In the genomic region with DNA sequence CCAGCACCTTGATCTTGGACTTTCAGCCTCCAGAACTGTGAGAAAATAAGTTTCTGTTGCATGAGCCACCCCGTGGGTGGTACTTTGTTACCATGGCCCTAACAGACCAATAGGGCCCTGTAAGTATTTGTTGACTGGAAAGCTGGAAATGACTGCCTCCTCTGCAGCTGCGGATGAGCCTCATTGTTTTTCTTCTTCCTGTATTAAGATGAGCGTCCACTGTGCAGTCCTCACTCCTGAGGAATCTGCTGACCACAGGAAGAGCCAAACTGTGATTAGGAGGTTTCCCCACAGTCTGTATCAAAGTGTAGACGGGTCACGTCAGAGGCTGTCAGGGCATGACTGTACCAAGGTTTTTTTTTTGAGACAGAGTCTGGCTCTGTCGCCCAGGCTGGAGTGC, we compare ENCODE assay signal across 18 cellular contexts. TPM values are rescaled to one million over a fixed set of nuclear protein-coding genes. Genes with fewer than 3 reads are reported as not detected.
A peak's percentile ranks its signal among the peaks of the same experiment; 100 is the strongest.
DNase-seq lines count a peak whose midpoint lies in the region; ATAC-seq and TF ChIP-seq lines count a peak whose summit lies in the region.
"Had no signal": no experiment of that assay in that cellular context is flagged by ENCODE, and none has a peak within 500 bp of the region (broad histone marks: within the 10 kb centered on the region; RNA-seq: fewer than 3 reads in every experiment).

No MANE protein-coding gene starts in this region.

- peaks cover 22% of the 10 kb centered on the region for H3K36me3 Mint-ChIP-seq in activated naive CD4-positive, alpha-beta T cell treated with anti-CD3 and anti-CD28 coated beads, Interleukin-2, amount 10 ng/mL, durations not matched to agents 7 days and 5 days
- H3K36me3 Mint-ChIP-seq in stimulated activated naive B cell treated with anti-CD40 and anti-IgM and Interleukin-4, amounts not matched to agents 10 μg/mL and 1 μg/mL and 100 μg/mL, for 72 hours, result peaks cover 4 to 11% of the 10 kb centered on the region in 2 donors
- H3K36me3 Mint-ChIP-seq in CD14-positive monocyte, result no peaks in the 10 kb centered on the region

- no peaks in the 10 kb centered on the region for H3K9me3 ChIP-seq in lower lobe of right lung
- H3K9me3 ChIP-seq: neutrophil, SJSA1, transverse colon had no signal

- no peaks in the 10 kb centered on the region for H3K36me3 ChIP-seq in lower lobe of right lung
- H3K36me3 ChIP-seq: neutrophil, SJSA1, transverse colon had no signal

- no peak overlapping the region for H3K4me3 Mint-ChIP-seq in activated naive CD4-positive, alpha-beta T cell treated with anti-CD3 and anti-CD28 coated beads, Interleukin-2, amount 10 ng/mL, durations not matched to agents 7 days and 5 days
- no peak overlapping the region for H3K4me3 Mint-ChIP-seq in stimulated activated naive B cell treated with anti-CD40 and anti-IgM and Interleukin-4, amounts not matched to agents 10 μg/mL and 1 μg/mL and 100 μg/mL, for 72 hours
- no peak overlapping the region for H3K4me3 Mint-ChIP-seq in CD14-positive monocyte
- H3K4me3 Mint-ChIP-seq: activated naive CD4-positive, alpha-beta T cell treated with anti-CD3 and anti-CD28 coated beads, Interleukin-2, amount 50 U/mL, for 24 hours; stimulated activated effector memory CD8-positive, alpha-beta T cell treated with anti-CD3 and anti-CD28 coated beads, Interleukin-12 subunit alpha, Interleukin-12 subunit beta, amount 100 ng/mL, for 72 hours had no signal

- H3K4me1 ChIP-seq in lower lobe of right lung, result peaks cover 58% of the 10 kb centered on the region
- H3K4me1 ChIP-seq: foreskin keratinocyte had no signal

- peaks cover 35% of the 10 kb centered on the region for H3K27me3 Mint-ChIP-seq in activated naive CD4-positive, alpha-beta T cell treated with anti-CD3 and anti-CD28 coated beads, Interleukin-2, amount 10 ng/mL, durations not matched to agents 7 days and 5 days
- no peaks in the 10 kb centered on the region for H3K27me3 Mint-ChIP-seq in stimulated activated naive B cell treated with anti-CD40 and anti-IgM and Interleukin-4, amounts not matched to agents 10 μg/mL and 1 μg/mL and 100 μg/mL, for 72 hours
- H3K27me3 Mint-ChIP-seq in CD14-positive monocyte (ENCODE audit: low read depth in 3 of 3), result peaks cover 19 to 49% (median 36%) of the 10 kb centered on the region in 3 donors
- H3K27me3 Mint-ChIP-seq: activated naive CD4-positive, alpha-beta T cell treated with anti-CD3 and anti-CD28 coated beads, Interleukin-2, amount 50 U/mL, for 24 hours had no signal

- peaks cover 75% of the 10 kb centered on the region for H3K4me1 Mint-ChIP-seq in activated naive CD4-positive, alpha-beta T cell treated with anti-CD3 and anti-CD28 coated beads, Interleukin-2, amount 10 ng/mL, durations not matched to agents 7 days and 5 days
- peaks cover 37 to 55% of the 10 kb centered on the region in 2 donors for H3K4me1 Mint-ChIP-seq in stimulated activated naive B cell treated with anti-CD40 and anti-IgM and Interleukin-4, amounts not matched to agents 10 μg/mL and 1 μg/mL and 100 μg/mL, for 72 hours
- peaks cover 28% of the 10 kb centered on the region for H3K4me1 Mint-ChIP-seq in CD14-positive monocyte

- TF ChIP-seq CTCF in lower lobe of right lung (IDR thresholded peaks at IDR 0.05), result no peak
- TF ChIP-seq CTCF in CD14-positive monocyte (IDR thresholded peaks at IDR 0.05), result no peak

- H3K27me3 ChIP-seq in lower lobe of right lung (ENCODE audit: low read depth), result no peaks in the 10 kb centered on the region
- H3K27me3 ChIP-seq: neutrophil, SJSA1, transverse colon had no signal

- CTCF ChIA-PET in activated naive CD4-positive, alpha-beta T cell treated with anti-CD3 and anti-CD28 coated beads, Interleukin-2, amount 10 ng/mL, durations not matched to agents 7 days and 5 days (lab: Charles Lee), result interaction anchor here (1.6 kb wide), 1 partner anchor 9 kb away, joined by 6 read pairs; no protein-coding TSS in a partner anchor

- no peak overlapping the region for H3K4me3 ChIP-seq in lower lobe of right lung
- H3K4me3 ChIP-seq: SJSA1, transverse colon had no signal

- ATAC-seq in esophagus mucosa, result peak; percentile 19
- peak; percentile 11 to 12 for ATAC-seq in lower lobe of right lung
- ATAC-seq in stimulated activated naive B cell treated with anti-CD40 and anti-IgM and Interleukin-4, amounts not matched to agents 10 μg/mL and 1 μg/mL and 100 μg/mL, for 72 hours (replicated peaks), result no peak
- ATAC-seq: foreskin keratinocyte; stimulated activated effector memory CD8-positive, alpha-beta T cell treated with anti-CD3 and anti-CD28 coated beads, Interleukin-12 subunit alpha, Interleukin-12 subunit beta, amount 100 ng/mL, for 72 hours had no signal

- DNase-seq in activated naive CD4-positive, alpha-beta T cell treated with anti-CD3 and anti-CD28 coated beads, Interleukin-2, amount 10 ng/mL, durations not matched to agents 7 days and 5 days, result peak; percentile 12
- DNase-seq in activated naive CD4-positive, alpha-beta T cell treated with anti-CD3 and anti-CD28 coated beads, Interleukin-2, amount 50 U/mL, for 16 hours, result no peak
- DNase-seq in lower lobe of right lung (no peak), CD14-positive monocyte (ENCODE audit: low spot score) (no peak), NCI-H1092 (lab: John Stamatoyannopoulos, UW) (no peak)
- no peak for DNase-seq in stimulated activated naive B cell treated with anti-CD40 and anti-IgM and Interleukin-4, amounts not matched to agents 10 μg/mL and 1 μg/mL and 100 μg/mL, for 72 hours
- DNase-seq in stimulated activated naive CD4-positive, alpha-beta T cell (lab: John Stamatoyannopoulos, UW), result no peak
- DNase-seq: activated CD4-positive, alpha-beta T cell treated with anti-CD3 and anti-CD28 coated beads for 4 hours; DMS153; foreskin keratinocyte; NCI-H2081 treated with DMSO at 0.1 percent for 48 hours; T-helper 9 cell; transverse colon had no signal

- intact Hi-C loops in lower lobe of right lung (cut with DNase I) (no loop called here), CD14-positive monocyte (cut with micrococcal nuclease) (no loop called here)

- peaks cover 14% of the 10 kb centered on the region for H3K9me3 Mint-ChIP-seq in activated naive CD4-positive, alpha-beta T cell treated with anti-CD3 and anti-CD28 coated beads, Interleukin-2, amount 10 ng/mL, durations not matched to agents 7 days and 5 days
- H3K9me3 Mint-ChIP-seq in stimulated activated naive B cell treated with anti-CD40 and anti-IgM and Interleukin-4, amounts not matched to agents 10 μg/mL and 1 μg/mL and 100 μg/mL, for 72 hours, result peaks cover 7% of the 10 kb centered on the region in 2 donors
- H3K9me3 Mint-ChIP-seq in CD14-positive monocyte, result peaks cover 0 to 22% (median 17%) of the 10 kb centered on the region in 7 donors
- H3K9me3 Mint-ChIP-seq: activated naive CD4-positive, alpha-beta T cell treated with anti-CD3 and anti-CD28 coated beads, Interleukin-2, amount 50 U/mL, for 24 hours; stimulated activated effector memory CD8-positive, alpha-beta T cell treated with anti-CD3 and anti-CD28 coated beads, Interleukin-12 subunit alpha, Interleukin-12 subunit beta, amount 100 ng/mL, for 72 hours had no signal

- H3K27ac ChIP-seq in lower lobe of right lung, result peak overlapping the region; percentile 62
- H3K27ac ChIP-seq: foreskin keratinocyte, neutrophil, SJSA1, transverse colon had no signal

- H3K27ac Mint-ChIP-seq in activated naive CD4-positive, alpha-beta T cell treated with anti-CD3 and anti-CD28 coated beads, Interleukin-2, amount 10 ng/mL, durations not matched to agents 7 days and 5 days, result no peak overlapping the region
- peak overlapping the region; percentile 42 for H3K27ac Mint-ChIP-seq in stimulated activated naive B cell treated with anti-CD40 and anti-IgM and Interleukin-4, amounts not matched to agents 10 μg/mL and 1 μg/mL and 100 μg/mL, for 72 hours
- H3K27ac Mint-ChIP-seq in CD14-positive monocyte, result no peak overlapping the region
- H3K27ac Mint-ChIP-seq: stimulated activated effector memory CD8-positive, alpha-beta T cell treated with anti-CD3 and anti-CD28 coated beads, Interleukin-12 subunit alpha, Interleukin-12 subunit beta, amount 100 ng/mL, for 72 hours had no signal

RNA-seq across cellular contexts. Expression of gene AKTIP, which starts 12.2 kb away (rescaled TPM):
- total RNA-seq in esophagus mucosa, result 34.6 TPM
- total RNA-seq in lower lobe of right lung, result 43.7 TPM
- 1 to 10 TPM; 5.8 to 9.9 TPM for polyA plus RNA-seq in CD14-positive monocyte

Comparison
In these comparisons a context has a peak if more than half of its experiments do, and no peak if none do; other contexts are left out.
1. ATAC-seq: peak in esophagus mucosa (single experiment) and lower lobe of right lung (2 of 2); none in stimulated activated naive B cell treated with anti-CD40 and anti-IgM and Interleukin-4, amounts not matched to agents 10 μg/mL and 1 μg/mL and 100 μg/mL, for 72 hours (0 of 2).